24 cellular contexts compared by ENCODE assay signal in the genomic region with DNA sequence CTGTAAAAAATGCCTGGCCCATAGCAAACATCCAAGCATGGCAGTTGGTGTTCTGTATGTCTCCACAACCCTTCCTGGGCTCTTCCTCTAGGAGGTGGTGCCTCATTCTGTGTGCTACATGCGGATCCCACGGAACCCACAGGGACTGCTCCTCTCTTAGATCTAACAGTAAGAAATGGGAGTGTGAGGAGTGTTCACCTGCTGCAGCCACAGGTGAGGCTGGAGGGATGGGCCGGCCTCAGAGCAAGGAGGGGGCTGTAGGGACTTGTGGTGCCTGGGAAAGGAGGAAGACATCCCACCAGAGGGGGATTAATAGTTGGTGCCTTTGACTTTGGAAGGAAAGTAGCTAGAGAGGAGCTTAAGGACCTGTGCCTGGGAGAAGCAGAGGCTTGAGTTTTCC. TPM values are rescaled to one million over a fixed set of nuclear protein-coding genes. Genes with fewer than 3 reads are reported as not detected.
"Had no signal": no experiment of that assay in that cellular context is flagged by ENCODE, and none has a peak within 500 bp of the region (broad histone marks: within the 10 kb centered on the region; RNA-seq: fewer than 3 reads in every experiment).

No MANE protein-coding gene starts in this region.

- H3K36me3 Mint-ChIP-seq: activated naive CD8-positive, alpha-beta T cell had no signal

- ATAC-seq: activated CD4-positive, alpha-beta T cell treated with anti-CD3 and anti-CD28 coated beads for 36 hours had no signal

- H3K9me3 Mint-ChIP-seq: activated CD4-positive, alpha-beta memory T cell treated with anti-CD3 and anti-CD28 coated beads, Interleukin-2, amount 10 ng/mL, durations not matched to agents 7 days and 5 days; activated naive CD4-positive, alpha-beta T cell treated with anti-CD3 and anti-CD28 coated beads for 36 hours; activated T-cell treated with anti-CD3 and anti-CD28 coated beads, Interleukin-2, amount 50 U/mL, for 24 hours; brain had no signal

- H3K36me3 ChIP-seq: MG63 had no signal

- H3K27me3 Mint-ChIP-seq: activated CD4-positive, alpha-beta T cell treated with anti-CD3 and anti-CD28 coated beads for 36 hours; activated naive CD8-positive, alpha-beta T cell; activated T-cell treated with anti-CD3 and anti-CD28 coated beads, Interleukin-2, amount 50 U/mL, for 24 hours had no signal

- H3K27me3 ChIP-seq: MG63 had no signal

- FAIRE-seq: astrocyte, RCC 7860 had no signal

- H3K4me3 Mint-ChIP-seq: activated CD4-positive, alpha-beta memory T cell treated with anti-CD3 and anti-CD28 coated beads, Interleukin-2, amount 10 ng/mL, durations not matched to agents 7 days and 5 days; activated CD4-positive, alpha-beta T cell treated with anti-CD3 and anti-CD28 coated beads for 36 hours; activated naive CD4-positive, alpha-beta T cell treated with anti-CD3 and anti-CD28 coated beads for 36 hours; activated naive CD8-positive, alpha-beta T cell; activated T-cell treated with anti-CD3 and anti-CD28 coated beads, Interleukin-2, amount 50 U/mL, for 24 hours; brain had no signal

- H3K4me3 ChIP-seq: MG63 had no signal

- H3K27ac Mint-ChIP-seq: activated CD4-positive, alpha-beta memory T cell treated with anti-CD3 and anti-CD28 coated beads, Interleukin-2, amount 10 ng/mL, durations not matched to agents 7 days and 5 days; activated CD4-positive, alpha-beta T cell treated with anti-CD3 and anti-CD28 coated beads for 36 hours; activated naive CD4-positive, alpha-beta T cell treated with anti-CD3 and anti-CD28 coated beads for 36 hours; activated naive CD8-positive, alpha-beta T cell; activated T-cell treated with anti-CD3 and anti-CD28 coated beads, Interleukin-2, amount 50 U/mL, for 24 hours; brain had no signal

- H3K9me3 ChIP-seq: MG63 had no signal

- H3K4me1 Mint-ChIP-seq: activated CD4-positive, alpha-beta memory T cell treated with anti-CD3 and anti-CD28 coated beads, Interleukin-2, amount 10 ng/mL, durations not matched to agents 7 days and 5 days; activated CD4-positive, alpha-beta T cell treated with anti-CD3 and anti-CD28 coated beads for 36 hours had no signal

- DNase-seq: activated CD4-positive, alpha-beta memory T cell treated with anti-CD3 and anti-CD28 coated beads, Interleukin-2, amount 10 ng/mL, durations not matched to agents 7 days and 5 days; activated CD4-positive, alpha-beta T cell treated with anti-CD3 and anti-CD28 coated beads for 36 hours; activated CD4-positive, alpha-beta T cell treated with anti-CD3 and anti-CD28 coated beads, Interleukin-2, amount 50 U/mL, for 1 hour; activated CD4-positive, CD25-positive, alpha-beta regulatory T cell; activated naive CD4-positive, alpha-beta T cell treated with anti-CD3 and anti-CD28 coated beads for 36 hours; amygdala; MG63; MV-4-11; NCI-H1092 treated with DMSO at 0.1 percent for 48 hours; NCI-H1436; NCI-H1694 treated with DMSO at 0.1 percent for 48 hours; NCI-H2029 treated with DMSO at 0.1 percent for 48 hours; NCI-H345; NCI-H510A treated with DMSO at 0.1 percent for 48 hours; NCI-H69; NK-92 treated with Interleukin-12 subunit alpha and Interleukin-12 subunit beta, amount 100 ng/mL, for 24 hours; OCI-M1; SHP77 treated with DMSO at 0.1 percent for 48 hours had no signal

- H3K27ac ChIP-seq: VCaP had no signal

RNA-seq across cellular contexts. Expression of a gene that starts 22.2 kb away (rescaled TPM):
- total RNA-seq: activated CD4-positive, alpha-beta T cell treated with anti-CD3 and anti-CD28 coated beads for 36 hours; activated naive CD4-positive, alpha-beta T cell treated with anti-CD3 and anti-CD28 coated beads for 36 hours had no signal
